Comparison of ENCODE assay signal across 27 cellular contexts in the genomic region with DNA sequence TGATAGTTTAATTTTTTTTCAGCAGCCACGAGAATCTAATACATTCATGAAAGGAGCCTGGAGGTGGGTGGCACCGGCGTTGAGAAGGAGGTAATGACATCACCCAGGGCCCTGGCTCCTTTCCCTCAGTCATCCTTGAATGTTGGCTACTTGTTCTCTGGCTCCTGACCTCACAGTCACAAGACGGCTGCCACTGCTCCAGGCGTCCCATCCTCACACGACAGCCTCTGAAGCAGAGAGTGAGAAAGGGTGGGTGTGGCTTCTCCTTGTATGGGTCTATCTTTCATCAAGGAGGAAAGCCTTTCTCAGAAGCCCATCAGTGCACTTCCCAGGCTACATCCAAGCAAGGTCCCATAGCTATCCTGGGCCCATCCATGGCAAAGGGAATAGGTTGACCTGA.
"Had no signal": no experiment of that assay in that cellular context is flagged by ENCODE, and none has a peak within 500 bp of the region (broad histone marks: within the 10 kb centered on the region; RNA-seq: fewer than 3 reads in every experiment).

No MANE protein-coding gene starts in this region.

- H3K36me3 ChIP-seq: adrenal gland, breast epithelium, MG63 had no signal

- H3K36me3 Mint-ChIP-seq: activated CD8-positive, alpha-beta memory T cell treated with anti-CD3 and anti-CD28 coated beads, Interleukin-2, amount 10 ng/mL, durations not matched to agents 7 days and 5 days; activated naive CD8-positive, alpha-beta T cell treated with anti-CD3 and anti-CD28 coated beads, Interleukin-2, amount 10 ng/mL, durations not matched to agents 7 days and 5 days; T-cell had no signal

- H3K27ac ChIP-seq: adrenal gland, breast epithelium had no signal

- H3K4me1 Mint-ChIP-seq: activated B cell treated with CpG ODN at 0.5 μM for 24 hours; activated CD4-positive, alpha-beta T cell treated with anti-CD3 and anti-CD28 coated beads, Interleukin-2, amount 10 ng/mL, durations not matched to agents 24 days and 14 days; activated CD8-positive, alpha-beta memory T cell treated with anti-CD3 and anti-CD28 coated beads, Interleukin-2, amount 10 ng/mL, durations not matched to agents 7 days and 5 days; activated naive CD8-positive, alpha-beta T cell treated with anti-CD3 and anti-CD28 coated beads, Interleukin-2, amount 10 ng/mL, durations not matched to agents 7 days and 5 days; activated T-helper 17 cell treated with anti-CD3 and anti-CD28 coated beads, Interleukin-2, amount 50 U/mL, for 72 hours had no signal

- H3K27me3 ChIP-seq: adrenal gland, MG63 had no signal

- H3K4me3 ChIP-seq: adrenal gland, breast epithelium, MG63 had no signal

- H3K27ac Mint-ChIP-seq: activated B cell treated with CpG ODN at 0.5 μM for 24 hours; activated CD4-positive, alpha-beta T cell treated with anti-CD3 and anti-CD28 coated beads, Interleukin-2, amount 10 ng/mL, durations not matched to agents 24 days and 14 days; activated CD8-positive, alpha-beta memory T cell treated with anti-CD3 and anti-CD28 coated beads, Interleukin-2, amount 10 ng/mL, durations not matched to agents 7 days and 5 days; activated naive CD8-positive, alpha-beta T cell treated with anti-CD3 and anti-CD28 coated beads, Interleukin-2, amount 10 ng/mL, durations not matched to agents 7 days and 5 days; activated T-helper 17 cell treated with anti-CD3 and anti-CD28 coated beads, Interleukin-2, amount 50 U/mL, for 72 hours; T-cell had no signal

- H3K9me3 ChIP-seq: adrenal gland, MG63 had no signal

- H3K4me3 Mint-ChIP-seq: activated B cell treated with CpG ODN at 0.5 μM for 24 hours; activated CD4-positive, alpha-beta T cell treated with anti-CD3 and anti-CD28 coated beads, Interleukin-2, amount 10 ng/mL, durations not matched to agents 24 days and 14 days; activated CD8-positive, alpha-beta memory T cell treated with anti-CD3 and anti-CD28 coated beads, Interleukin-2, amount 10 ng/mL, durations not matched to agents 7 days and 5 days; activated naive CD8-positive, alpha-beta T cell treated with anti-CD3 and anti-CD28 coated beads, Interleukin-2, amount 10 ng/mL, durations not matched to agents 7 days and 5 days; activated T-helper 17 cell treated with anti-CD3 and anti-CD28 coated beads, Interleukin-2, amount 50 U/mL, for 72 hours; T-cell had no signal

- H3K4me1 ChIP-seq: adrenal gland, breast epithelium had no signal

- H3K9me3 Mint-ChIP-seq: activated B cell treated with CpG ODN at 0.5 μM for 24 hours; activated CD4-positive, alpha-beta T cell treated with anti-CD3 and anti-CD28 coated beads, Interleukin-2, amount 10 ng/mL, durations not matched to agents 24 days and 14 days; activated naive CD8-positive, alpha-beta T cell treated with anti-CD3 and anti-CD28 coated beads, Interleukin-2, amount 10 ng/mL, durations not matched to agents 7 days and 5 days; activated T-helper 17 cell treated with anti-CD3 and anti-CD28 coated beads, Interleukin-2, amount 50 U/mL, for 72 hours; T-cell had no signal

- DNase-seq: activated B cell treated with CpG ODN at 0.5 μM for 24 hours; activated CD4-positive, alpha-beta T cell treated with anti-CD3 and anti-CD28 coated beads for 1 hour; activated CD4-positive, alpha-beta T cell treated with anti-CD3 and anti-CD28 coated beads, Interleukin-2, amount 10 ng/mL, durations not matched to agents 24 days and 14 days; activated CD4-positive, alpha-beta T cell treated with anti-CD3 and anti-CD28 coated beads, Interleukin-2, amount 50 U/mL, for 48 hours; activated CD8-positive, alpha-beta memory T cell treated with anti-CD3 and anti-CD28 coated beads, Interleukin-2, amount 10 ng/mL, durations not matched to agents 7 days and 5 days; activated gamma-delta T cell; activated naive CD4-positive, alpha-beta T cell treated with anti-CD3 and anti-CD28 coated beads, Interleukin-2, amount 50 U/mL, for 16 hours; activated naive CD8-positive, alpha-beta T cell treated with anti-CD3 and anti-CD28 coated beads, Interleukin-2, amount 10 ng/mL, durations not matched to agents 7 days and 5 days; activated T-cell treated with anti-CD3 and anti-CD28 coated beads, Interleukin-2, amount 50 U/mL, for 48 hours; adrenal gland; central memory CD4-positive, alpha-beta T cell; MG63; MV-4-11; NCI-H1092 treated with DMSO at 0.1 percent for 48 hours; NCI-H1417 treated with DMSO at 0.1 percent for 48 hours; NCI-H1694; NCI-H2029; NCI-H2107; NCI-H2171 treated with DMSO at 0.1 percent for 48 hours; NCI-H226; NCI-H526; NCI-H774; SHP77; T-cell; T1000 had no signal

- H3K27me3 Mint-ChIP-seq: activated CD4-positive, alpha-beta T cell treated with anti-CD3 and anti-CD28 coated beads, Interleukin-2, amount 10 ng/mL, durations not matched to agents 24 days and 14 days; activated CD8-positive, alpha-beta memory T cell treated with anti-CD3 and anti-CD28 coated beads, Interleukin-2, amount 10 ng/mL, durations not matched to agents 7 days and 5 days; activated naive CD8-positive, alpha-beta T cell treated with anti-CD3 and anti-CD28 coated beads, Interleukin-2, amount 10 ng/mL, durations not matched to agents 7 days and 5 days; activated T-helper 17 cell treated with anti-CD3 and anti-CD28 coated beads, Interleukin-2, amount 50 U/mL, for 72 hours had no signal
